14 cellular contexts compared by ENCODE assay signal in genomic region chr22:39246217-39246616, GRCh38. TPM values are rescaled to one million over a fixed set of nuclear protein-coding genes. Genes with fewer than 3 reads are reported as not detected.
DNase-seq lines count a peak whose midpoint lies in the region; ATAC-seq and TF ChIP-seq lines count a peak whose summit lies in the region.
"Had no signal": no experiment of that assay in that cellular context is flagged by ENCODE, and none has a peak within 500 bp of the region (broad histone marks: within the 10 kb centered on the region; RNA-seq: fewer than 3 reads in every experiment).

No MANE protein-coding gene starts in this region.

- no peak overlapping the region for H2AFZ ChIP-seq in neural progenitor cell (replicated peaks)
- no peak overlapping the region for H2AFZ ChIP-seq in Karpas-422 (ENCODE audit: low read length)

- H3K4me2 ChIP-seq in neural progenitor cell (no peak overlapping the region), Karpas-422 (ENCODE audit: low read depth, low read length, poor library complexity, severe bottlenecking) (no peak overlapping the region)
- H3K4me2 ChIP-seq: BLaER1 treated with 17β-estradiol and CSF1 and Interleukin-3, amounts not matched to agents 10 nM and 100 nM had no signal

- no peak for ATAC-seq in natural killer cell
- ATAC-seq in natural killer cell treated with Interleukin-12 subunit alpha and Interleukin-12 subunit beta and Interleukin-15 and Interleukin-18, amount 100 ng/mL, for 72 hours: no peak
- ATAC-seq: PC-3 had no signal

- H3K4me1 ChIP-seq in neural progenitor cell (peaks cover 31% of the 10 kb centered on the region), Karpas-422 (ENCODE audit: low read length) (peaks cover 4% of the 10 kb centered on the region)
- H3K4me1 ChIP-seq: HAP-1 had no signal

- H3K4me1 Mint-ChIP-seq in natural killer cell (peaks cover 14 to 29% of the 10 kb centered on the region in 2 donors), brain (peaks cover 25% of the 10 kb centered on the region), neural progenitor cell (peaks cover 23% of the 10 kb centered on the region)
- peaks cover 12 to 21% of the 10 kb centered on the region in 2 donors for H3K4me1 Mint-ChIP-seq in natural killer cell treated with Interleukin-12 subunit alpha and Interleukin-12 subunit beta and Interleukin-15 and Interleukin-18, amount 100 ng/mL, for 72 hours (ENCODE audit: low read depth in 2 of 2)

- H3K9me2 ChIP-seq in Karpas-422 (replicated peaks; ENCODE audit: insufficient read depth, low read length): no peaks in the 10 kb centered on the region

- H3K4me3 ChIP-seq in neural progenitor cell (no peak overlapping the region), Karpas-422 (ENCODE audit: low read length) (no peak overlapping the region)
- H3K4me3 ChIP-seq: BLaER1 treated with 17β-estradiol and CSF1 and Interleukin-3, amounts not matched to agents 10 nM and 100 nM; HAP-1; MG63 had no signal

- H3K9ac ChIP-seq in neural progenitor cell (no peak overlapping the region), Karpas-422 (ENCODE audit: low read length) (no peak overlapping the region)
- H3K9ac ChIP-seq: BLaER1 treated with 17β-estradiol and CSF1 and Interleukin-3, amounts not matched to agents 10 nM and 100 nM had no signal

- H3K27ac ChIP-seq in neural progenitor cell: no peak overlapping the region
- H3K27ac ChIP-seq in Karpas-422 (ENCODE audit: low read length): no peak overlapping the region
- H3K27ac ChIP-seq: BLaER1 treated with 17β-estradiol and CSF1 and Interleukin-3, amounts not matched to agents 10 nM and 100 nM had no signal

- H3K36me3 Mint-ChIP-seq in natural killer cell: no peaks in the 10 kb centered on the region
- no peaks in the 10 kb centered on the region for H3K36me3 Mint-ChIP-seq in natural killer cell treated with Interleukin-12 subunit alpha and Interleukin-12 subunit beta and Interleukin-15 and Interleukin-18, amount 100 ng/mL, for 72 hours
- H3K36me3 Mint-ChIP-seq in brain: no peaks in the 10 kb centered on the region
- no peaks in the 10 kb centered on the region for H3K36me3 Mint-ChIP-seq in neural progenitor cell

- H4K20me1 ChIP-seq in neural progenitor cell (ENCODE audit: low read depth): peaks cover 4% of the 10 kb centered on the region
- H4K20me1 ChIP-seq in Karpas-422 (ENCODE audit: insufficient read depth, low read depth, low read length): no peaks in the 10 kb centered on the region

- peak overlapping the region; percentile 64 for H3K4me3 Mint-ChIP-seq in natural killer cell
- no peak overlapping the region for H3K4me3 Mint-ChIP-seq in natural killer cell treated with Interleukin-12 subunit alpha and Interleukin-12 subunit beta and Interleukin-15 and Interleukin-18, amount 100 ng/mL, for 72 hours
- H3K4me3 Mint-ChIP-seq in brain: peak overlapping the region in 4 of 5 experiments; percentile 6 to 91 (median 65)
- H3K4me3 Mint-ChIP-seq in neural progenitor cell: peak overlapping the region; percentile 71

- DNase-seq in natural killer cell (no peak), neural progenitor cell (ENCODE audit: low spot score) (no peak), SIG-M5 treated with dmso at 0.1 percent for 504 hours (lab: John Stamatoyannopoulos, UW; ENCODE audit: unreplicated experiment) (no peak), Karpas-422 (no peak)
- DNase-seq in natural killer cell treated with Interleukin-12 subunit alpha and Interleukin-12 subunit beta and Interleukin-15 and Interleukin-18, amount 100 ng/mL, for 72 hours (ENCODE audit: low spot score): no peak
- DNase-seq in activated CD8-positive, alpha-beta memory T cell treated with anti-CD3 and anti-CD28 coated beads for 24 hours: no peak
- DNase-seq: MG63, NCI-H1092 treated with DMSO at 0.1 percent for 48 hours, NCI-H510A treated with DMSO at 0.1 percent for 48 hours, NCI-H82, PC-3 had no signal

- H3F3A ChIP-seq in neural progenitor cell (ENCODE audit: low read depth): peaks cover 16% of the 10 kb centered on the region

- H3K79me2 ChIP-seq in neural progenitor cell (ENCODE audit: low read depth) (no peaks in the 10 kb centered on the region), Karpas-422 (ENCODE audit: low read length) (no peaks in the 10 kb centered on the region)

- H3K9me3 Mint-ChIP-seq in natural killer cell: no peaks in the 10 kb centered on the region
- no peaks in the 10 kb centered on the region for H3K9me3 Mint-ChIP-seq in natural killer cell treated with Interleukin-12 subunit alpha and Interleukin-12 subunit beta and Interleukin-15 and Interleukin-18, amount 100 ng/mL, for 72 hours
- H3K9me3 Mint-ChIP-seq in brain: peaks cover 0 to 9% (median 0%) of the 10 kb centered on the region in 5 experiments
- H3K9me3 Mint-ChIP-seq in neural progenitor cell: no peaks in the 10 kb centered on the region

- H3K27ac Mint-ChIP-seq in natural killer cell (no peak overlapping the region), brain (peak overlapping the region in 1 of 5 experiments; percentile 47), neural progenitor cell (no peak overlapping the region)
- H3K27ac Mint-ChIP-seq in natural killer cell treated with Interleukin-12 subunit alpha and Interleukin-12 subunit beta and Interleukin-15 and Interleukin-18, amount 100 ng/mL, for 72 hours: no peak overlapping the region

- H3K27me3 ChIP-seq in neural progenitor cell (peaks cover 81% of the 10 kb centered on the region), Karpas-422 (ENCODE audit: low read length) (no peaks in the 10 kb centered on the region)

- no peaks in the 10 kb centered on the region for H3K36me3 ChIP-seq in neural progenitor cell
- H3K36me3 ChIP-seq in Karpas-422 (ENCODE audit: insufficient read depth, low read length): no peaks in the 10 kb centered on the region
- H3K36me3 ChIP-seq: BLaER1 treated with 17β-estradiol and CSF1 and Interleukin-3, amounts not matched to agents 10 nM and 100 nM; HAP-1; MG63 had no signal

- H3K9me3 ChIP-seq in neural progenitor cell (ENCODE audit: low read depth) (no peaks in the 10 kb centered on the region), Karpas-422 (ENCODE audit: low read length) (no peaks in the 10 kb centered on the region)
- H3K9me3 ChIP-seq: HAP-1, MG63 had no signal

- peaks cover 47 to 62% of the 10 kb centered on the region in 2 donors for H3K27me3 Mint-ChIP-seq in natural killer cell (ENCODE audit: low read depth in 2 of 2)
- peaks cover 38 to 40% of the 10 kb centered on the region in 2 donors for H3K27me3 Mint-ChIP-seq in natural killer cell treated with Interleukin-12 subunit alpha and Interleukin-12 subunit beta and Interleukin-15 and Interleukin-18, amount 100 ng/mL, for 72 hours
- H3K27me3 Mint-ChIP-seq in brain: peaks cover 59% of the 10 kb centered on the region
- H3K27me3 Mint-ChIP-seq in neural progenitor cell (ENCODE audit: insufficient read depth, low read depth): peaks cover 53% of the 10 kb centered on the region

- intact Hi-C loops in natural killer cell (cut with micrococcal nuclease): loop anchor here (5.0 kb wide), 1 partner anchor 39 kb away; no protein-coding TSS in a partner anchor

- TF ChIP-seq CTCF in natural killer cell (IDR thresholded peaks at IDR 0.05): no peak
- no peak for TF ChIP-seq CTCF in brain (conservative IDR thresholded peaks at IDR 0.05)
- TF ChIP-seq CTCF in neural progenitor cell (IDR thresholded peaks at IDR 0.05): no peak

RNA-seq across cellular contexts. Expression of gene PDGFB, which starts 1.4 kb away (rescaled TPM):
- total RNA-seq in natural killer cell (1 to 10 TPM in 1 of 3 donors, under 1 TPM in 2; 0.28 to 1.2 (median 0.31) TPM), neural progenitor cell (ENCODE audit: low replicate concordance) (0.15 and 0.65 TPM in 2 replicates)
- not detected for total RNA-seq in natural killer cell treated with Interleukin-12 subunit alpha and Interleukin-12 subunit beta and Interleukin-15 and Interleukin-18, amount 100 ng/mL, for 72 hours
- 8.2 TPM for polyA plus RNA-seq in brain (ENCODE audit: insufficient read depth, low read depth, low replicate concordance)
- total RNA-seq in Karpas-422 (2014; rRNA removed; shearing (Covaris generic); ENCODE audit: low replicate concordance): 0.43 and 2.9 TPM in 2 replicates
